Comparison of ENCODE assay signal across 9 cellular contexts in the genomic region with DNA sequence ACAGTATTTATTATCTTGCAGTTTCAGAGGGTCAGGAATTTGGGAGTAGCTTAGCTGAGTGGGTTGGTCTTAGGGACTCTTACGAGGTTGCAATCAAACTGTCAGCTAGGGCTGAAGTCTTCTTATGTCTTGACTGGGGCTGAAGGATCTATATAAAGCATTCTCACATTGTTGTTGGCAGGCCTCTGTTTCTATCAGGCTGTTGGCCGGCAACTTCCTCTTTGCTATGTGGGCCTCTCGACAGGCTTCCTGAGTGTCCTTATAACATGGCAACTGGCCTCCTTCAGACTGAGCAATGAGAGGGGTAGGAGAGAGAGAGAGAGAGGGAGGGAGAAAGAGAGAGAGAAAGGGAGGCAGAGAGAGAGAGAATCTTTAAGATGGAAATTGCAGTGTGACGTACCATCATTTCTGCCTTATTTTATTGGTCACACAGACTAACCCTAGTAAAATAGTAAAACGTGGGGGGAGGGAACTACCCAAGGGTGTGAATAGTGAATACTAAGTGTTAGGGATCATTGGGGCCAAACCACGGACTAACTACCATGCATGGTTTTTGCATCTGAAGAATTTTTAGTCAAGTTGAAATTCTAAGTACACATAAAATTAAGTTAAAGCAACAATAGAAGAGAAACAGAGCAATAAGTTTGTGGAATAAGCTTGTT. TPM values are rescaled to one million over a fixed set of nuclear protein-coding genes. Genes with fewer than 3 reads are reported as not detected.
A peak's percentile ranks its signal among the peaks of the same experiment; 100 is the strongest.
DNase-seq lines count a peak whose midpoint lies in the region; ATAC-seq and TF ChIP-seq lines count a peak whose summit lies in the region.
"Had no signal": no experiment of that assay in that cellular context is flagged by ENCODE, and none has a peak within 500 bp of the region (broad histone marks: within the 10 kb centered on the region; RNA-seq: fewer than 3 reads in every experiment).

No MANE protein-coding gene starts in this region.

- H3K9me3 Mint-ChIP-seq in nephron = no peaks in the 10 kb centered on the region
- no peaks in the 10 kb centered on the region for H3K9me3 Mint-ChIP-seq in activated T-helper 17 cell treated with anti-CD3 and anti-CD28 coated beads, Interleukin-2, amount 50 U/mL, for 72 hours

- TF ChIP-seq CTCF in ascending aorta (IDR thresholded peaks at IDR 0.05) = no peak
- TF ChIP-seq CTCF in nephron (IDR thresholded peaks at IDR 0.05; ENCODE audit: unreplicated experiment in 3 of 3) = no peak
- TF ChIP-seq CTCF in lower leg skin (IDR thresholded peaks at IDR 0.05) = no peak

- peak overlapping the region; percentile 24 for H3K27ac ChIP-seq in ascending aorta

- peaks cover 0 to 8% of the 10 kb centered on the region in 2 donors for H3K4me1 ChIP-seq in ascending aorta

- H3K36me3 Mint-ChIP-seq in nephron (ENCODE audit: low read depth) = no peaks in the 10 kb centered on the region
- no peaks in the 10 kb centered on the region for H3K36me3 Mint-ChIP-seq in activated T-helper 17 cell treated with anti-CD3 and anti-CD28 coated beads, Interleukin-2, amount 50 U/mL, for 72 hours (ENCODE audit: low read depth)

- peak in 1 of 2 donors; percentile 8 for DNase-seq in ascending aorta (ENCODE audit: low spot score in 2 of 2)
- no peak for DNase-seq in cerebellar nuclear complex (lab: John Stamatoyannopoulos, UW)
- DNase-seq in NCI-H510A (lab: John Stamatoyannopoulos, UW) = no peak
- no peak for DNase-seq in lower leg skin (ENCODE audit: low spot score in 2 of 2)

- peaks cover 69% of the 10 kb centered on the region for H3K4me1 Mint-ChIP-seq in nephron
- H3K4me1 Mint-ChIP-seq in activated T-helper 17 cell treated with anti-CD3 and anti-CD28 coated beads, Interleukin-2, amount 50 U/mL, for 72 hours = no peaks in the 10 kb centered on the region

- WGBS in lower leg skin, 2 donors = 52 to 53% methylated on average over 6 of the region's 6 CpGs

- TF ChIP-seq POLR2A in lower leg skin (IDR thresholded peaks at IDR 0.05) = no peak

- intact Hi-C loops in ascending aorta (cut with DNase I) = no loop called here
- intact Hi-C loops in lower leg skin (cut with DNase I; ENCODE audit: low total_unique reads) = no loop called here

- no peaks in the 10 kb centered on the region for H3K27me3 ChIP-seq in ascending aorta

- H3K27me3 Mint-ChIP-seq in nephron (ENCODE audit: low read depth) = no peaks in the 10 kb centered on the region
- H3K27me3 Mint-ChIP-seq in activated T-helper 17 cell treated with anti-CD3 and anti-CD28 coated beads, Interleukin-2, amount 50 U/mL, for 72 hours = peaks cover 3% of the 10 kb centered on the region

- ATAC-seq in GM18520 (IDR thresholded peaks at IDR 0.05; ENCODE audit: unreplicated experiment) = peak; percentile 45
- peak; percentile 84 for ATAC-seq in HG03095 (IDR thresholded peaks at IDR 0.05; ENCODE audit: unreplicated experiment)
- no peak for ATAC-seq in activated T-helper 17 cell treated with anti-CD3 and anti-CD28 coated beads, Interleukin-2, amount 50 U/mL, for 72 hours (replicated peaks)
- ATAC-seq: Panc1 had no signal

- H3K36me3 ChIP-seq in ascending aorta = no peaks in the 10 kb centered on the region

- H3K9me3 ChIP-seq in ascending aorta = no peaks in the 10 kb centered on the region

- peak overlapping the region; percentile 82 to 90 (median 85) for H3K27ac Mint-ChIP-seq in nephron
- no peak overlapping the region for H3K27ac Mint-ChIP-seq in activated T-helper 17 cell treated with anti-CD3 and anti-CD28 coated beads, Interleukin-2, amount 50 U/mL, for 72 hours

- H3K4me3 ChIP-seq in ascending aorta (no peak overlapping the region), lower leg skin (ENCODE audit: low read depth, poor library complexity, severe bottlenecking) (no peak overlapping the region)

- H3K4me3 Mint-ChIP-seq in nephron = peak overlapping the region in 2 of 3 experiments; percentile 3 to 16
- no peak overlapping the region for H3K4me3 Mint-ChIP-seq in activated T-helper 17 cell treated with anti-CD3 and anti-CD28 coated beads, Interleukin-2, amount 50 U/mL, for 72 hours

RNA-seq across cellular contexts. Expression of a gene that starts 16.1 kb away (rescaled TPM):
- 31.4 TPM for total RNA-seq in ascending aorta
- total RNA-seq in activated T-helper 17 cell treated with anti-CD3 and anti-CD28 coated beads, Interleukin-2, amount 50 U/mL, for 72 hours = not detected
- total RNA-seq in lower leg skin = 10 to 100 TPM in 3 of 4 donors, 1 to 10 TPM in 1; 7.3 to 35.6 (median 12.7) TPM

Comparison
In these comparisons a context has a peak if more than half of its experiments do, and no peak if none do; other contexts are left out.
1. RNA of a gene that starts 16.1 kb away (total RNA-seq): 31.4 TPM in ascending aorta (single experiment) and 7.3 to 35.6 TPM in lower leg skin; not detected in activated T-helper 17 cell treated with anti-CD3 and anti-CD28 coated beads, Interleukin-2, amount 50 U/mL, for 72 hours; every median in the first group is over 4 times any median in the second.